Comparison of ENCODE assay signal across 11 cellular contexts in genomic region chr13:46603165-46603603, GRCh38. TPM values are rescaled to one million over a fixed set of nuclear protein-coding genes. Genes with fewer than 3 reads are reported as not detected.
A peak's percentile ranks its signal among the peaks of the same experiment; 100 is the strongest.
DNase-seq lines count a peak whose midpoint lies in the region; ATAC-seq, FAIRE-seq and TF ChIP-seq lines count a peak whose summit lies in the region.
"Had no signal": no experiment of that assay in that cellular context is flagged by ENCODE, and none has a peak within 500 bp of the region (broad histone marks: within the 10 kb centered on the region; RNA-seq: fewer than 3 reads in every experiment).

No MANE protein-coding gene starts in this region.

- peak; percentile 22 for DNase-seq in A172 (ENCODE audit: low spot score)
- no peak for DNase-seq in GM12892 (ENCODE audit: insufficient read length)
- DNase-seq in iPS-NIHi11 (ENCODE audit: low spot score) = peak; percentile 20
- DNase-seq in NCI-H2171 treated with DMSO at 0.1 percent for 48 hours (lab: John Stamatoyannopoulos, UW) = no peak
- no peak for DNase-seq in NOMO-1 treated with dmso at 0.1 percent for 144 hours (lab: John Stamatoyannopoulos, UW; ENCODE audit: unreplicated experiment)
- no peak for DNase-seq in stimulated activated CD4-positive, alpha-beta T cell treated with anti-CD3 and anti-CD28 coated beads, Interleukin-15, amount 100 ng/mL, for 24 hours
- DNase-seq: DMS79 treated with DMSO at 0.1 percent for 48 hours; MG63; stimulated activated CD4-positive, alpha-beta T cell treated with anti-CD3 and anti-CD28 coated beads, Interleukin-4, amount 100 ng/mL, for 1 hour had no signal

- FAIRE-seq in GM12892 (lab: Jason Lieb, UNC) = peak; percentile 84

- TF ChIP-seq POLR2A in GM12892 (IDR thresholded peaks at IDR 0.05; ENCODE audit: low read depth, low read length) = no peak

- peak; percentile 58; the same call in 2 of the 3 replicates for ATAC-seq in SK-N-SH treated with all-trans-retinoic acid at 6 μM for 48 hours
- ATAC-seq in HG02870 (IDR thresholded peaks at IDR 0.05; ENCODE audit: unreplicated experiment) = no peak

TF ChIP-seq in SK-N-SH treated with all-trans-retinoic acid at 6 μM for 48 hours, 23 proteins besides CTCF, POLR2A, EP300 and RAD21:
- TF ChIP-seq ESRRG (CRISPR knock-in tag; IDR thresholded peaks at IDR 0.05) (no peak), ISL1 (CRISPR knock-in tag; IDR thresholded peaks at IDR 0.05) (no peak), SNAI2 (CRISPR knock-in tag; IDR thresholded peaks at IDR 0.05) (no peak), TOX (CRISPR knock-in tag; IDR thresholded peaks at IDR 0.05; ENCODE audit: borderline replicate concordance) (no peak), ZFP30 (CRISPR knock-in tag; IDR thresholded peaks at IDR 0.05) (no peak), TSHZ2 (CRISPR knock-in tag; IDR thresholded peaks at IDR 0.05) (no peak), RARB (CRISPR knock-in tag; IDR thresholded peaks at IDR 0.05) (no peak), BACH2 (CRISPR knock-in tag; IDR thresholded peaks at IDR 0.05; ENCODE audit: borderline replicate concordance) (no peak), OSR1 (CRISPR knock-in tag; IDR thresholded peaks at IDR 0.05) (no peak), ZNF565 (CRISPR knock-in tag; conservative IDR thresholded peaks at IDR 0.05; ENCODE audit: low read depth) (no peak), CSDC2 (CRISPR knock-in tag; IDR thresholded peaks at IDR 0.05) (no peak), POU6F1 (CRISPR knock-in tag; IDR thresholded peaks at IDR 0.05; ENCODE audit: borderline replicate concordance, low read depth) (no peak), ARNTL (CRISPR knock-in tag; IDR thresholded peaks at IDR 0.05; ENCODE audit: borderline replicate concordance, low read depth) (no peak), ZC3H10 (CRISPR knock-in tag; IDR thresholded peaks at IDR 0.05) (no peak), GLIS3 (CRISPR knock-in tag; IDR thresholded peaks at IDR 0.05) (no peak), ZNF70 (CRISPR knock-in tag; IDR thresholded peaks at IDR 0.05) (no peak), CSRNP3 (CRISPR knock-in tag; IDR thresholded peaks at IDR 0.05) (no peak), PPARA (CRISPR knock-in tag; IDR thresholded peaks at IDR 0.05; ENCODE audit: borderline replicate concordance) (no peak), TCF4 (CRISPR knock-in tag; IDR thresholded peaks at IDR 0.05; ENCODE audit: borderline replicate concordance) (no peak), ZFP3 (CRISPR knock-in tag; IDR thresholded peaks at IDR 0.05) (no peak)
TF ChIP-seq in SK-N-SH treated with all-trans-retinoic acid at 6 μM for 48 hours: peak in this region for 0.

RNA-seq across cellular contexts. Expression of gene LRCH1, which starts 50.2 kb away (rescaled TPM):
- total RNA-seq in A172 (2014; rRNA removed; shearing (Covaris generic)) = 4.9 and 5.0 TPM in 2 replicates
- polyA plus RNA-seq in GM12892 (2012; ENCODE audit: missing spikeins) = 27.9 TPM

Comparison
In these comparisons a context has a peak if more than half of its experiments do, and no peak if none do; other contexts are left out.
1. DNase-seq: peak in A172 (single experiment) and iPS-NIHi11 (single experiment); none in GM12892 (single experiment), NCI-H2171 treated with DMSO at 0.1 percent for 48 hours (single experiment), NOMO-1 treated with dmso at 0.1 percent for 144 hours (single experiment) and stimulated activated CD4-positive, alpha-beta T cell treated with anti-CD3 and anti-CD28 coated beads, Interleukin-15, amount 100 ng/mL, for 24 hours (single experiment).